Comparison of ENCODE assay signal across 19 cellular contexts in the genomic region with DNA sequence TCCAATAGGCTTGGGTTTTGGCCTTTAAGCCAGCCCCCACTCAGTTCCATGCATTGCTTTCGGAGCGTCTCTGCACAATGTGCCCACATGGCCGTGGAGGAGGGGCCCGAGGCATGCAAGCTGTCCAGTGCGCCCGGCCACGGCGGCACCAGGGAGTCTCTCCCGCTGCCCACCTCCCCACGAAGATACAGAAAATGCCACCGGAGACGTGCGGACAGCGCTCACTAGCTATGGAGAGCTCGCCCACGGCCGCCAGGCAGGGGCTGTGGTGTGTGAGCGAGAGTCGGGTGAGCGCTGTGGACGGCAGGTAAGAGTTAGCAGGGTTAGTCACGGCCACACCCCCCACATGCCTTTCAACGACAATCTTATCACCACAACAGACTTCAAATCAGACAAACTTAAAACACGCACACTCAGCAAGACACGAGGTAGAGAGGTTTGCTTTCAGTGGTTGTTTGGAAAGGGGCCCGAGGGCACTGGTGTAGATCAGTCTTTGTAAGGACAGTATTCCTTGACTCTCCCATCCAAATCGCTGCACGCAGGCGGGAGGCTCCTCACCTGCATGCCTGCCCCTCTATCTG.
"Had no signal": no experiment of that assay in that cellular context is flagged by ENCODE, and none has a peak within 500 bp of the region (broad histone marks: within the 10 kb centered on the region; RNA-seq: fewer than 3 reads in every experiment).

No MANE protein-coding gene starts in this region.

- H3K4me1 ChIP-seq: ascending aorta, gastroesophageal sphincter, testis had no signal

- H3K9me3 ChIP-seq: ascending aorta, gastroesophageal sphincter, stomach, testis had no signal

- H3K4me1 Mint-ChIP-seq: activated CD4-positive, alpha-beta T cell treated with anti-CD3 and anti-CD28 coated beads, Interleukin-2, amount 10 ng/mL, durations not matched to agents 24 days and 14 days; mesothelial cell of epicardium had no signal

- H3K4me3 Mint-ChIP-seq: activated CD4-positive, alpha-beta T cell treated with anti-CD3 and anti-CD28 coated beads, Interleukin-2, amount 10 ng/mL, durations not matched to agents 24 days and 14 days; activated CD8-positive, alpha-beta T cell treated with anti-CD3 and anti-CD28 coated beads, Interleukin-2, amount 10 ng/mL, durations not matched to agents 7 days and 5 days; activated naive CD4-positive, alpha-beta T cell treated with anti-CD3 and anti-CD28 coated beads for 36 hours; activated T-cell treated with anti-CD3 and anti-CD28 coated beads, Interleukin-2, amount 50 U/mL, for 24 hours; dendritic cell treated with granulocyte-macrophage colony-stimulating factor and Interleukin-4, amounts not matched to agents 40 ng/mL and 50 ng/mL, for 4 days; mesothelial cell of epicardium; natural killer cell treated with Interleukin-12 subunit alpha and Interleukin-12 subunit beta and Interleukin-15 and Interleukin-18, amount 100 ng/mL, for 72 hours; T-cell had no signal

- H3K9me3 Mint-ChIP-seq: activated CD4-positive, alpha-beta T cell treated with anti-CD3 and anti-CD28 coated beads, Interleukin-2, amount 10 ng/mL, durations not matched to agents 24 days and 14 days; activated naive CD4-positive, alpha-beta T cell treated with anti-CD3 and anti-CD28 coated beads for 36 hours; activated T-cell treated with anti-CD3 and anti-CD28 coated beads, Interleukin-2, amount 50 U/mL, for 24 hours; activated T-helper 2 cell treated with anti-CD3 and anti-CD28 coated beads, Interferon-gamma antibody, Interleukin-2, Interleukin-4, amounts not matched to agents 10 μg/mL and 5 μg/mL and 100 μg/mL, durations not matched to agents 14 hours and 24 hours and 36 hours; dendritic cell treated with granulocyte-macrophage colony-stimulating factor and Interleukin-4, amounts not matched to agents 40 ng/mL and 50 ng/mL, for 4 days; mesothelial cell of epicardium; natural killer cell treated with Interleukin-12 subunit alpha and Interleukin-12 subunit beta and Interleukin-15 and Interleukin-18, amount 100 ng/mL, for 72 hours; T-cell had no signal

- H3K27me3 ChIP-seq: ascending aorta, gastroesophageal sphincter, stomach, testis had no signal

- H3K27ac ChIP-seq: ascending aorta, gastroesophageal sphincter, stomach, testis had no signal

- DNase-seq: activated CD4-positive, alpha-beta T cell treated with anti-CD3 and anti-CD28 coated beads, Interleukin-2, amount 10 ng/mL, durations not matched to agents 24 days and 14 days; activated CD8-positive, alpha-beta T cell treated with anti-CD3 and anti-CD28 coated beads, Interleukin-2, amount 10 ng/mL, durations not matched to agents 7 days and 5 days; activated naive CD4-positive, alpha-beta T cell treated with anti-CD3 and anti-CD28 coated beads for 36 hours; activated T-cell treated with anti-CD3 and anti-CD28 coated beads, Interleukin-2, amount 50 U/mL, for 24 hours; effector CD8-positive, alpha-beta T cell; occipital lobe; stimulated activated CD4-positive, alpha-beta T cell treated with anti-CD3 and anti-CD28 coated beads, Interleukin-2, amount 100 ng/mL, for 24 hours; stomach; T-cell; T-helper 9 cell; testis had no signal

- H3K27me3 Mint-ChIP-seq: activated CD4-positive, alpha-beta T cell treated with anti-CD3 and anti-CD28 coated beads, Interleukin-2, amount 10 ng/mL, durations not matched to agents 24 days and 14 days; activated T-cell treated with anti-CD3 and anti-CD28 coated beads, Interleukin-2, amount 50 U/mL, for 24 hours; natural killer cell treated with Interleukin-12 subunit alpha and Interleukin-12 subunit beta and Interleukin-15 and Interleukin-18, amount 100 ng/mL, for 72 hours; T-cell had no signal

- H3K36me3 Mint-ChIP-seq: natural killer cell treated with Interleukin-12 subunit alpha and Interleukin-12 subunit beta and Interleukin-15 and Interleukin-18, amount 100 ng/mL, for 72 hours had no signal

- H3K27ac Mint-ChIP-seq: activated CD4-positive, alpha-beta T cell treated with anti-CD3 and anti-CD28 coated beads, Interleukin-2, amount 10 ng/mL, durations not matched to agents 24 days and 14 days; activated CD8-positive, alpha-beta T cell treated with anti-CD3 and anti-CD28 coated beads, Interleukin-2, amount 10 ng/mL, durations not matched to agents 7 days and 5 days; activated naive CD4-positive, alpha-beta T cell treated with anti-CD3 and anti-CD28 coated beads for 36 hours; activated T-cell treated with anti-CD3 and anti-CD28 coated beads, Interleukin-2, amount 50 U/mL, for 24 hours; activated T-helper 2 cell treated with anti-CD3 and anti-CD28 coated beads, Interferon-gamma antibody, Interleukin-2, Interleukin-4, amounts not matched to agents 10 μg/mL and 5 μg/mL and 100 μg/mL, durations not matched to agents 14 hours and 24 hours and 36 hours; mesothelial cell of epicardium; T-cell had no signal

- H3K4me3 ChIP-seq: ascending aorta, gastroesophageal sphincter, lung, stomach, testis had no signal

- ATAC-seq: esophagus mucosa; gastroesophageal sphincter; natural killer cell treated with Interleukin-12 subunit alpha and Interleukin-12 subunit beta and Interleukin-15 and Interleukin-18, amount 100 ng/mL, for 72 hours; T-cell had no signal
